In the genomic region with DNA sequence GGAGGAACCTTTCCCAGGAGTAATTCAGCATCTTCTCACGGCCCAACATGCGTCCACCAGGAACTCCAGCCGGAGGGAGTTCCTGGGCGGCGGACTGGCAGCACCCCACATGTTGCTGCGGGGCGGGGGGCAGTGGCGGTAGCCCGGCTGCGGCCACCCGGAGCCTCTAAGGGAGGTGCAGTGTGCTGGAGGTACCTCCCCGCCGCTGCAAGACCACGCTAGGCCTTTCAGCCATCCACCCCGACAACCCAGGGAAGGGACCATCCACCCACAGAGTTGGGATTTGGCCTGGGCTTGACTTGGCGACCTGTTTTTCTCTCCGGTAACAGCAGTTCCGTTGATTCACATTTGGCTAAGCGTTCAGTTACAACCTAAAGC, we compare ENCODE assay signal across 2 cellular contexts.
TF ChIP-seq lines count a peak whose summit lies in the region.

No MANE protein-coding gene starts in this region.

TF ChIP-seq in IMR-90, 13 proteins besides CTCF, POLR2A, EP300 and RAD21 (continued from another document):
- TF ChIP-seq, protein P1, sequence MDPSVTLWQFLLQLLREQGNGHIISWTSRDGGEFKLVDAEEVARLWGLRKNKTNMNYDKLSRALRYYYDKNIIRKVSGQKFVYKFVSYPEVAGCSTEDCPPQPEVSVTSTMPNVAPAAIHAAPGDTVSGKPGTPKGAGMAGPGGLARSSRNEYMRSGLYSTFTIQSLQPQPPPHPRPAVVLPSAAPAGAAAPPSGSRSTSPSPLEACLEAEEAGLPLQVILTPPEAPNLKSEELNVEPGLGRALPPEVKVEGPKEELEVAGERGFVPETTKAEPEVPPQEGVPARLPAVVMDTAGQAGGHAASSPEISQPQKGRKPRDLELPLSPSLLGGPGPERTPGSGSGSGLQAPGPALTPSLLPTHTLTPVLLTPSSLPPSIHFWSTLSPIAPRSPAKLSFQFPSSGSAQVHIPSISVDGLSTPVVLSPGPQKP (IDR thresholded peaks at IDR 0.05; ENCODE audit: borderline replicate concordance, low read depth, low read length): no peak
- no peak for TF ChIP-seq MAFK (IDR thresholded peaks at IDR 0.05; ENCODE audit: low read depth, low read length)

TF ChIP-seq in neural cell, 6 proteins besides CTCF, POLR2A, EP300 and RAD21:
- TF ChIP-seq, protein P2, sequence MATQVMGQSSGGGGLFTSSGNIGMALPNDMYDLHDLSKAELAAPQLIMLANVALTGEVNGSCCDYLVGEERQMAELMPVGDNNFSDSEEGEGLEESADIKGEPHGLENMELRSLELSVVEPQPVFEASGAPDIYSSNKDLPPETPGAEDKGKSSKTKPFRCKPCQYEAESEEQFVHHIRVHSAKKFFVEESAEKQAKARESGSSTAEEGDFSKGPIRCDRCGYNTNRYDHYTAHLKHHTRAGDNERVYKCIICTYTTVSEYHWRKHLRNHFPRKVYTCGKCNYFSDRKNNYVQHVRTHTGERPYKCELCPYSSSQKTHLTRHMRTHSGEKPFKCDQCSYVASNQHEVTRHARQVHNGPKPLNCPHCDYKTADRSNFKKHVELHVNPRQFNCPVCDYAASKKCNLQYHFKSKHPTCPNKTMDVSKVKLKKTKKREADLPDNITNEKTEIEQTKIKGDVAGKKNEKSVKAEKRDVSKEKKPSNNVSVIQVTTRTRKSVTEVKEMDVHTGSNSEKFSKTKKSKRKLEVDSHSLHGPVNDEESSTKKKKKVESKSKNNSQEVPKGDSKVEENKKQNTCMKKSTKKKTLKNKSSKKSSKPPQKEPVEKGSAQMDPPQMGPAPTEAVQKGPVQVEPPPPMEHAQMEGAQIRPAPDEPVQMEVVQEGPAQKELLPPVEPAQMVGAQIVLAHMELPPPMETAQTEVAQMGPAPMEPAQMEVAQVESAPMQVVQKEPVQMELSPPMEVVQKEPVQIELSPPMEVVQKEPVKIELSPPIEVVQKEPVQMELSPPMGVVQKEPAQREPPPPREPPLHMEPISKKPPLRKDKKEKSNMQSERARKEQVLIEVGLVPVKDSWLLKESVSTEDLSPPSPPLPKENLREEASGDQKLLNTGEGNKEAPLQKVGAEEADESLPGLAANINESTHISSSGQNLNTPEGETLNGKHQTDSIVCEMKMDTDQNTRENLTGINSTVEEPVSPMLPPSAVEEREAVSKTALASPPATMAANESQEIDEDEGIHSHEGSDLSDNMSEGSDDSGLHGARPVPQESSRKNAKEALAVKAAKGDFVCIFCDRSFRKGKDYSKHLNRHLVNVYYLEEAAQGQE (IDR thresholded peaks at IDR 0.05; ENCODE audit: borderline replicate concordance): no peak
- TF ChIP-seq POLR2AphosphoS5 (IDR thresholded peaks at IDR 0.05) (no peak), MXI1 (conservative IDR thresholded peaks at IDR 0.05; ENCODE audit: poor library complexity, severe bottlenecking) (no peak), TAF1 (IDR thresholded peaks at IDR 0.05; ENCODE audit: low read depth) (no peak), SMC3 (conservative IDR thresholded peaks at IDR 0.05; ENCODE audit: poor library complexity) (no peak), EZH2 (IDR thresholded peaks at IDR 0.05; ENCODE audit: borderline replicate concordance, insufficient read depth, low read length, poor library complexity, severe bottlenecking) (no peak)
